In the genomic region with DNA sequence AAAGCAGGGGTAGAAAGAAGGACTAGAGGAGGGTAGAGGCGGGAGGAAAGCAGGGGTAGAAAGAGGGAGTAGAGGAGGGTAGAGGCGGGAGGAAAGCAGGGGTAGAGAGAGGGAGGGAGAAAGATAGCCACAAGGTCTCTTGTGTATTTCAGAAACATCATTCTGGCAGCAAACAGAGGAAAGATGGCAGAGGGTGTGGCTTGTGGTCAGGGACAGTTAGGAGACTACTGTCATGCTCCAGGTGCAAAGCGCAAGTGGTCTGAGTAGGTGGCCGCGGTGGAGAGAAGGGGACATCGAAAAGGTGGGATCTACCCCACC, we compare ENCODE assay signal across 19 cellular contexts.
DNase-seq lines count a peak whose midpoint lies in the region; ATAC-seq and TF ChIP-seq lines count a peak whose summit lies in the region.
"Had no signal": no experiment of that assay in that cellular context is flagged by ENCODE, and none has a peak within 500 bp of the region (broad histone marks: within the 10 kb centered on the region; RNA-seq: fewer than 3 reads in every experiment).

No MANE protein-coding gene starts in this region.

- peaks cover 3% of the 10 kb centered on the region for H3K27me3 ChIP-seq in CD8-positive, alpha-beta memory T cell (ENCODE audit: insufficient read depth, low read length, poor library complexity, severe bottlenecking)
- H3K27me3 ChIP-seq in esophagus muscularis mucosa = peaks cover 0 to 6% (median 0%) of the 10 kb centered on the region in 4 donors
- H3K27me3 ChIP-seq: foreskin keratinocyte, MG63 had no signal

- intact Hi-C loops in esophagus muscularis mucosa (cut with DNase I) = no loop called here

- no peak for DNase-seq in activated T-cell treated with anti-CD3 and anti-CD28 coated beads, Interleukin-2, amount 50 U/mL, for 24 hours
- DNase-seq in activated T-cell treated with anti-CD3 and anti-CD28 coated beads, Interleukin-2, amount 50 U/mL, for 48 hours = no peak
- DNase-seq in CD8-positive, alpha-beta memory T cell = no peak
- DNase-seq in T-cell (no peak), esophagus muscularis mucosa (ENCODE audit: extremely low spot score) (no peak), COLO668 (lab: John Stamatoyannopoulos, UW; ENCODE audit: unreplicated experiment) (no peak)
- no peak for DNase-seq in stimulated activated naive CD4-positive, alpha-beta T cell treated with Interleukin-2 at 50 U/mL for 16 hours (lab: John Stamatoyannopoulos, UW)
- DNase-seq: activated CD4-positive, alpha-beta T cell treated with anti-CD3 and anti-CD28 coated beads for 1 hour; activated CD8-positive, alpha-beta memory T cell treated with anti-CD3 and anti-CD28 coated beads, Interleukin-2, amount 50 U/mL, for 48 hours; foreskin keratinocyte; hippocampal formation; MG63; midbrain; NCI-H748 treated with DMSO at 0.1 percent for 48 hours had no signal

- H3K9me3 Mint-ChIP-seq in activated T-cell treated with anti-CD3 and anti-CD28 coated beads, Interleukin-2, amount 50 U/mL, for 24 hours = no peaks in the 10 kb centered on the region
- no peaks in the 10 kb centered on the region for H3K9me3 Mint-ChIP-seq in CD8-positive, alpha-beta memory T cell
- no peaks in the 10 kb centered on the region for H3K9me3 Mint-ChIP-seq in T-cell
- H3K9me3 Mint-ChIP-seq: dendritic cell treated with granulocyte-macrophage colony-stimulating factor and Interleukin-4, amounts not matched to agents 40 ng/mL and 50 ng/mL, for 4 days; natural killer cell treated with Interleukin-12 subunit alpha and Interleukin-12 subunit beta and Interleukin-15 and Interleukin-18, amount 100 ng/mL, for 72 hours had no signal

- CTCF ChIA-PET in CD8-positive, alpha-beta memory T cell (lab: Charles Lee) = interaction anchor here (0.8 to 1.0 kb wide), 2 partner anchors 10 to 58 kb away, joined by 3 to 4 read pairs; no protein-coding TSS in a partner anchor
- CTCF ChIA-PET in T-cell (lab: Charles Lee) = no interaction called here

- H3K27ac ChIP-seq in CD8-positive, alpha-beta memory T cell (ENCODE audit: low read depth, low read length) = no peak overlapping the region
- peak overlapping the region in 3 of 4 donors; percentile 8 to 51 (median 30) for H3K27ac ChIP-seq in esophagus muscularis mucosa (replicated peaks in 1 of 4)
- H3K27ac ChIP-seq: foreskin keratinocyte, HL-60, parathyroid adenoma had no signal

- no peaks in the 10 kb centered on the region for H3K36me3 ChIP-seq in CD8-positive, alpha-beta memory T cell (ENCODE audit: insufficient read depth, low read length)
- no peaks in the 10 kb centered on the region for H3K36me3 ChIP-seq in esophagus muscularis mucosa
- H3K36me3 ChIP-seq: MG63 had no signal

- no peak overlapping the region for H3K4me3 Mint-ChIP-seq in activated T-cell treated with anti-CD3 and anti-CD28 coated beads, Interleukin-2, amount 50 U/mL, for 24 hours
- no peak overlapping the region for H3K4me3 Mint-ChIP-seq in CD8-positive, alpha-beta memory T cell
- no peak overlapping the region for H3K4me3 Mint-ChIP-seq in T-cell
- H3K4me3 Mint-ChIP-seq: dendritic cell treated with granulocyte-macrophage colony-stimulating factor and Interleukin-4, amounts not matched to agents 40 ng/mL and 50 ng/mL, for 4 days; natural killer cell treated with Interleukin-12 subunit alpha and Interleukin-12 subunit beta and Interleukin-15 and Interleukin-18, amount 100 ng/mL, for 72 hours had no signal

- peaks cover 44% of the 10 kb centered on the region for H3K4me1 Mint-ChIP-seq in activated T-cell treated with anti-CD3 and anti-CD28 coated beads, Interleukin-2, amount 50 U/mL, for 24 hours (ENCODE audit: low read depth)
- peaks cover 15 to 20% (median 19%) of the 10 kb centered on the region in 3 donors for H3K4me1 Mint-ChIP-seq in CD8-positive, alpha-beta memory T cell
- H3K4me1 Mint-ChIP-seq in T-cell = peaks cover 25 to 36% (median 27%) of the 10 kb centered on the region in 3 donors

- peaks cover 28% of the 10 kb centered on the region for H3K27me3 Mint-ChIP-seq in activated T-cell treated with anti-CD3 and anti-CD28 coated beads, Interleukin-2, amount 50 U/mL, for 24 hours
- H3K27me3 Mint-ChIP-seq in CD8-positive, alpha-beta memory T cell = peaks cover 2 to 10% of the 10 kb centered on the region in 2 donors
- peaks cover 4 to 6% of the 10 kb centered on the region in 2 donors for H3K27me3 Mint-ChIP-seq in T-cell

- POLR2A ChIA-PET in CD8-positive, alpha-beta memory T cell (lab: Charles Lee) = no interaction called here
- POLR2A ChIA-PET in T-cell (lab: Charles Lee) = no interaction called here

- no peak for TF ChIP-seq CTCF in esophagus muscularis mucosa (IDR thresholded peaks at IDR 0.05)

- no peak for ATAC-seq in T-cell (replicated peaks in 1 of 4)
- ATAC-seq in GM21515 (IDR thresholded peaks at IDR 0.05; ENCODE audit: unreplicated experiment) = no peak
- ATAC-seq: foreskin keratinocyte; natural killer cell treated with Interleukin-12 subunit alpha and Interleukin-12 subunit beta and Interleukin-15 and Interleukin-18, amount 100 ng/mL, for 72 hours had no signal

- no peak for TF ChIP-seq EP300 in esophagus muscularis mucosa (IDR thresholded peaks at IDR 0.05)

- no peak for TF ChIP-seq POLR2A in esophagus muscularis mucosa (IDR thresholded peaks at IDR 0.05; ENCODE audit: low read depth)

- no peaks in the 10 kb centered on the region for H3K36me3 Mint-ChIP-seq in activated T-cell treated with anti-CD3 and anti-CD28 coated beads, Interleukin-2, amount 50 U/mL, for 24 hours (ENCODE audit: low read depth)
- H3K36me3 Mint-ChIP-seq in CD8-positive, alpha-beta memory T cell = no peaks in the 10 kb centered on the region
- no peaks in the 10 kb centered on the region for H3K36me3 Mint-ChIP-seq in T-cell
- H3K36me3 Mint-ChIP-seq: natural killer cell treated with Interleukin-12 subunit alpha and Interleukin-12 subunit beta and Interleukin-15 and Interleukin-18, amount 100 ng/mL, for 72 hours had no signal

- no peaks in the 10 kb centered on the region for H3K9me3 ChIP-seq in CD8-positive, alpha-beta memory T cell (ENCODE audit: low read length)
- H3K9me3 ChIP-seq in esophagus muscularis mucosa = no peaks in the 10 kb centered on the region
- H3K9me3 ChIP-seq: MG63 had no signal

- WGBS in esophagus muscularis mucosa = 77% methylated on average over 6 of the region's 6 CpGs

- no peak overlapping the region for H3K4me3 ChIP-seq in CD8-positive, alpha-beta memory T cell (ENCODE audit: low read length)
- no peak overlapping the region for H3K4me3 ChIP-seq in esophagus muscularis mucosa
- H3K4me3 ChIP-seq: MG63 had no signal

- peaks cover 12% of the 10 kb centered on the region for H3K4me1 ChIP-seq in CD8-positive, alpha-beta memory T cell (ENCODE audit: insufficient read depth, low read length)
- peaks cover 29 to 58% (median 44%) of the 10 kb centered on the region in 4 donors for H3K4me1 ChIP-seq in esophagus muscularis mucosa

- H3K27ac Mint-ChIP-seq in activated T-cell treated with anti-CD3 and anti-CD28 coated beads, Interleukin-2, amount 50 U/mL, for 24 hours = peak overlapping the region; percentile 24
- H3K27ac Mint-ChIP-seq in CD8-positive, alpha-beta memory T cell = peak overlapping the region in 6 of 8 donors; percentile 22 to 96 (median 60)
- peak overlapping the region; percentile 54 to 81 for H3K27ac Mint-ChIP-seq in T-cell
- H3K27ac Mint-ChIP-seq: dendritic cell treated with granulocyte-macrophage colony-stimulating factor and Interleukin-4, amounts not matched to agents 40 ng/mL and 50 ng/mL, for 4 days; natural killer cell treated with Interleukin-12 subunit alpha and Interleukin-12 subunit beta and Interleukin-15 and Interleukin-18, amount 100 ng/mL, for 72 hours had no signal
